ENCODE assay signal across 1 cellular context in the genomic region with DNA sequence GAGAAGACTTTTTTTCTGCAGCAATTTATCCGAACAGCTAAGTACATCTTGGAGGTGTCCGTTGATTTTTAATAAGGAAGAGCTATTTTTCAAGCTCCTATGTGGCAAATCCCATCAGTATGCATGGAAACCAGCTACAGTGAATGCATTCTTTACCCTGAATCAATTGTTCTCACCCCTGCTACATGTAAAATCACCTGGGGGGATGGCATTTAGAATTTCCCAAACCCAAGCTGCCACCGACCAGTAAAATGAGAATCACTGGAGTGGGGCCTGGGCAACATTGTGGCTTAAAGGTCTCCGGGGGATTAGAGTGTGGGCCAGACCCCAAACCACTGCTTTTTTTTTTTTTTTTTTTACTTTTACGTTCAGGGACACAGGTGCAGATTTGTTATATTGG.
TF ChIP-seq lines count a peak whose summit lies in the region.

No MANE protein-coding gene starts in this region.

TF ChIP-seq in GM23338, 12 proteins besides CTCF, POLR2A, EP300 and RAD21:
- TF ChIP-seq, protein P1, sequence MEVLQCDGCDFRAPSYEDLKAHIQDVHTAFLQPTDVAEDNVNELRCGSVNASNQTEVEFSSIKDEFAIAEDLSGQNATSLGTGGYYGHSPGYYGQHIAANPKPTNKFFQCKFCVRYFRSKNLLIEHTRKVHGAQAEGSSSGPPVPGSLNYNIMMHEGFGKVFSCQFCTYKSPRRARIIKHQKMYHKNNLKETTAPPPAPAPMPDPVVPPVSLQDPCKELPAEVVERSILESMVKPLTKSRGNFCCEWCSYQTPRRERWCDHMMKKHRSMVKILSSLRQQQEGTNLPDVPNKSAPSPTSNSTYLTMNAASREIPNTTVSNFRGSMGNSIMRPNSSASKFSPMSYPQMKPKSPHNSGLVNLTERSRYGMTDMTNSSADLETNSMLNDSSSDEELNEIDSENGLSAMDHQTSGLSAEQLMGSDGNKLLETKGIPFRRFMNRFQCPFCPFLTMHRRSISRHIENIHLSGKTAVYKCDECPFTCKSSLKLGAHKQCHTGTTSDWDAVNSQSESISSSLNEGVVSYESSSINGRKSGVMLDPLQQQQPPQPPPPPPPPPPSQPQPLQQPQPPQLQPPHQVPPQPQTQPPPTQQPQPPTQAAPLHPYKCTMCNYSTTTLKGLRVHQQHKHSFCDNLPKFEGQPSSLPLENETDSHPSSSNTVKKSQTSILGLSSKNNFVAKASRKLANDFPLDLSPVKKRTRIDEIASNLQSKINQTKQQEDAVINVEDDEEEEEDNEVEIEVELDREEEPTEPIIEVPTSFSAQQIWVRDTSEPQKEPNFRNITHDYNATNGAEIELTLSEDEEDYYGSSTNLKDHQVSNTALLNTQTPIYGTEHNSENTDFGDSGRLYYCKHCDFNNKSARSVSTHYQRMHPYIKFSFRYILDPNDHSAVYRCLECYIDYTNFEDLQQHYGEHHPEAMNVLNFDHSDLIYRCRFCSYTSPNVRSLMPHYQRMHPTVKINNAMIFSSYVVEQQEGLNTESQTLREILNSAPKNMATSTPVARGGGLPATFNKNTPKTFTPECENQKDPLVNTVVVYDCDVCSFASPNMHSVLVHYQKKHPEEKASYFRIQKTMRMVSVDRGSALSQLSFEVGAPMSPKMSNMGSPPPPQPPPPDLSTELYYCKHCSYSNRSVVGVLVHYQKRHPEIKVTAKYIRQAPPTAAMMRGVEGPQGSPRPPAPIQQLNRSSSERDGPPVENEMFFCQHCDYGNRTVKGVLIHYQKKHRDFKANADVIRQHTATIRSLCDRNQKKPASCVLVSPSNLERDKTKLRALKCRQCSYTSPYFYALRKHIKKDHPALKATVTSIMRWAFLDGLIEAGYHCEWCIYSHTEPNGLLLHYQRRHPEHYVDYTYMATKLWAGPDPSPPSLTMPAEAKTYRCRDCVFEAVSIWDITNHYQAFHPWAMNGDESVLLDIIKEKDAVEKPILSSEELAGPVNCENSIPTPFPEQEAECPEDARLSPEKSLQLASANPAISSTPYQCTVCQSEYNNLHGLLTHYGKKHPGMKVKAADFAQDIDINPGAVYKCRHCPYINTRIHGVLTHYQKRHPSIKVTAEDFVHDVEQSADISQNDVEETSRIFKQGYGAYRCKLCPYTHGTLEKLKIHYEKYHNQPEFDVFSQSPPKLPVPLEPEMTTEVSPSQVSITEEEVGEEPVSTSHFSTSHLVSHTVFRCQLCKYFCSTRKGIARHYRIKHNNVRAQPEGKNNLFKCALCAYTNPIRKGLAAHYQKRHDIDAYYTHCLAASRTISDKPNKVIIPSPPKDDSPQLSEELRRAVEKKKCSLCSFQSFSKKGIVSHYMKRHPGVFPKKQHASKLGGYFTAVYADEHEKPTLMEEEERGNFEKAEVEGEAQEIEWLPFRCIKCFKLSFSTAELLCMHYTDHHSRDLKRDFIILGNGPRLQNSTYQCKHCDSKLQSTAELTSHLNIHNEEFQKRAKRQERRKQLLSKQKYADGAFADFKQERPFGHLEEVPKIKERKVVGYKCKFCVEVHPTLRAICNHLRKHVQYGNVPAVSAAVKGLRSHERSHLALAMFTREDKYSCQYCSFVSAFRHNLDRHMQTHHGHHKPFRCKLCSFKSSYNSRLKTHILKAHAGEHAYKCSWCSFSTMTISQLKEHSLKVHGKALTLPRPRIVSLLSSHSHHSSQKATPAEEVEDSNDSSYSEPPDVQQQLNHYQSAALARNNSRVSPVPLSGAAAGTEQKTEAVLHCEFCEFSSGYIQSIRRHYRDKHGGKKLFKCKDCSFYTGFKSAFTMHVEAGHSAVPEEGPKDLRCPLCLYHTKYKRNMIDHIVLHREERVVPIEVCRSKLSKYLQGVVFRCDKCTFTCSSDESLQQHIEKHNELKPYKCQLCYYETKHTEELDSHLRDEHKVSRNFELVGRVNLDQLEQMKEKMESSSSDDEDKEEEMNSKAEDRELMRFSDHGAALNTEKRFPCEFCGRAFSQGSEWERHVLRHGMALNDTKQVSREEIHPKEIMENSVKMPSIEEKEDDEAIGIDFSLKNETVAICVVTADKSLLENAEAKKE (CRISPR knock-in tag; IDR thresholded peaks at IDR 0.05), result no peak
- TF ChIP-seq POLR2AphosphoS5 (IDR thresholded peaks at IDR 0.05; ENCODE audit: low read depth), result no peak
- TF ChIP-seq, protein P2, sequence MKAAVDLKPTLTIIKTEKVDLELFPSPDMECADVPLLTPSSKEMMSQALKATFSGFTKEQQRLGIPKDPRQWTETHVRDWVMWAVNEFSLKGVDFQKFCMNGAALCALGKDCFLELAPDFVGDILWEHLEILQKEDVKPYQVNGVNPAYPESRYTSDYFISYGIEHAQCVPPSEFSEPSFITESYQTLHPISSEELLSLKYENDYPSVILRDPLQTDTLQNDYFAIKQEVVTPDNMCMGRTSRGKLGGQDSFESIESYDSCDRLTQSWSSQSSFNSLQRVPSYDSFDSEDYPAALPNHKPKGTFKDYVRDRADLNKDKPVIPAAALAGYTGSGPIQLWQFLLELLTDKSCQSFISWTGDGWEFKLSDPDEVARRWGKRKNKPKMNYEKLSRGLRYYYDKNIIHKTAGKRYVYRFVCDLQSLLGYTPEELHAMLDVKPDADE (IDR thresholded peaks at IDR 0.05), result no peak
- TF ChIP-seq STAT1 (IDR thresholded peaks at IDR 0.05; ENCODE audit: unreplicated experiment), result no peak
- TF ChIP-seq ZNF114 (CRISPR knock-in tag; IDR thresholded peaks at IDR 0.05), result no peak
- TF ChIP-seq EZH2 (IDR thresholded peaks at IDR 0.05; ENCODE audit: low read depth, unreplicated experiment), result no peak
- TF ChIP-seq EZH2phosphoT487 (IDR thresholded peaks at IDR 0.05; ENCODE audit: unreplicated experiment), result no peak
- no peak for TF ChIP-seq CREB1 (CRISPR knock-in tag; IDR thresholded peaks at IDR 0.05; ENCODE audit: low read depth)
- no peak for TF ChIP-seq JUNB (IDR thresholded peaks at IDR 0.05; ENCODE audit: unreplicated experiment)
- no peak for TF ChIP-seq ZNF331 (CRISPR knock-in tag; IDR thresholded peaks at IDR 0.05; ENCODE audit: low read depth)
- TF ChIP-seq NANOG (IDR thresholded peaks at IDR 0.05; ENCODE audit: borderline replicate concordance), result no peak
- TF ChIP-seq, protein P3, sequence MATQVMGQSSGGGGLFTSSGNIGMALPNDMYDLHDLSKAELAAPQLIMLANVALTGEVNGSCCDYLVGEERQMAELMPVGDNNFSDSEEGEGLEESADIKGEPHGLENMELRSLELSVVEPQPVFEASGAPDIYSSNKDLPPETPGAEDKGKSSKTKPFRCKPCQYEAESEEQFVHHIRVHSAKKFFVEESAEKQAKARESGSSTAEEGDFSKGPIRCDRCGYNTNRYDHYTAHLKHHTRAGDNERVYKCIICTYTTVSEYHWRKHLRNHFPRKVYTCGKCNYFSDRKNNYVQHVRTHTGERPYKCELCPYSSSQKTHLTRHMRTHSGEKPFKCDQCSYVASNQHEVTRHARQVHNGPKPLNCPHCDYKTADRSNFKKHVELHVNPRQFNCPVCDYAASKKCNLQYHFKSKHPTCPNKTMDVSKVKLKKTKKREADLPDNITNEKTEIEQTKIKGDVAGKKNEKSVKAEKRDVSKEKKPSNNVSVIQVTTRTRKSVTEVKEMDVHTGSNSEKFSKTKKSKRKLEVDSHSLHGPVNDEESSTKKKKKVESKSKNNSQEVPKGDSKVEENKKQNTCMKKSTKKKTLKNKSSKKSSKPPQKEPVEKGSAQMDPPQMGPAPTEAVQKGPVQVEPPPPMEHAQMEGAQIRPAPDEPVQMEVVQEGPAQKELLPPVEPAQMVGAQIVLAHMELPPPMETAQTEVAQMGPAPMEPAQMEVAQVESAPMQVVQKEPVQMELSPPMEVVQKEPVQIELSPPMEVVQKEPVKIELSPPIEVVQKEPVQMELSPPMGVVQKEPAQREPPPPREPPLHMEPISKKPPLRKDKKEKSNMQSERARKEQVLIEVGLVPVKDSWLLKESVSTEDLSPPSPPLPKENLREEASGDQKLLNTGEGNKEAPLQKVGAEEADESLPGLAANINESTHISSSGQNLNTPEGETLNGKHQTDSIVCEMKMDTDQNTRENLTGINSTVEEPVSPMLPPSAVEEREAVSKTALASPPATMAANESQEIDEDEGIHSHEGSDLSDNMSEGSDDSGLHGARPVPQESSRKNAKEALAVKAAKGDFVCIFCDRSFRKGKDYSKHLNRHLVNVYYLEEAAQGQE (IDR thresholded peaks at IDR 0.05; ENCODE audit: unreplicated experiment), result no peak
